In genomic region chr2:29014811-29015414, GRCh38 we compare ENCODE assay signal across 10 cellular contexts. TPM values are rescaled to one million over a fixed set of nuclear protein-coding genes. Genes with fewer than 3 reads are reported as not detected.
A peak's percentile ranks its signal among the peaks of the same experiment; 100 is the strongest.
DNase-seq lines count a peak whose midpoint lies in the region; ATAC-seq, FAIRE-seq and TF ChIP-seq lines count a peak whose summit lies in the region.
"Had no signal": no experiment of that assay in that cellular context is flagged by ENCODE, and none has a peak within 500 bp of the region (broad histone marks: within the 10 kb centered on the region; RNA-seq: fewer than 3 reads in every experiment).

No MANE protein-coding gene starts in this region.

- no peak overlapping the region for H3K9ac ChIP-seq in PC-3 (ENCODE audit: low read length)
- no peak overlapping the region for H3K9ac ChIP-seq in HepG2 (ENCODE audit: insufficient read depth, low read depth, low read length)
- H3K9ac ChIP-seq: KMS-11 had no signal

- H3K36me3 Mint-ChIP-seq in stimulated activated memory B cell treated with anti-CD40 and anti-IgM and Interleukin-4, amounts not matched to agents 10 μg/mL and 1 μg/mL and 100 μg/mL, for 72 hours, result no peaks in the 10 kb centered on the region

- no peak for FAIRE-seq in HepG2 (lab: Jason Lieb, UNC)
- no peak for FAIRE-seq in RCC 7860 (lab: Jason Lieb, UNC)
- FAIRE-seq in frontal cortex (lab: Jason Lieb, UNC), result no peak

- BruUV-seq in PC-3 (replicated peaks; lab: Mats Ljungman, UMichigan), result no TSS peak
- BruUV-seq in HepG2 (replicated peaks; lab: Mats Ljungman, UMichigan), result no TSS peak

- H4K20me1 ChIP-seq in PC-3 (ENCODE audit: low read length) (no peaks in the 10 kb centered on the region), HepG2 (ENCODE audit: insufficient read depth, low read length) (no peaks in the 10 kb centered on the region; the same call in 1 of the 2 replicates)

- CTCF ChIA-PET in PC-3 (lab: Charles Lee) (no interaction called here), HepG2 (lab: Yijun Ruan, JAX; ENCODE audit: low intra/inter-chr PET ratio, low total read pairs) (no interaction called here)

- DNase-seq in PC-3, result peak; percentile 72
- DNase-seq in activated naive CD4-positive, alpha-beta T cell treated with Interleukin-2 at 50 U/mL for 16 hours, result peak; percentile 73
- DNase-seq in HepG2 (ENCODE audit: low spot score), result no peak
- no peak for DNase-seq in RCC 7860 (ENCODE audit: low spot score)
- no peak for DNase-seq in frontal cortex (ENCODE audit: low spot score in 2 of 2)
- DNase-seq in DMS153 treated with DMSO at 0.1 percent for 48 hours (lab: John Stamatoyannopoulos, UW; ENCODE audit: unreplicated experiment), result no peak

- H3K9me3 ChIP-seq in PC-3 (ENCODE audit: low read length) (no peaks in the 10 kb centered on the region), HepG2 (ENCODE audit: low read length) (no peaks in the 10 kb centered on the region)

- peak overlapping the region; percentile 72 for H3K27ac Mint-ChIP-seq in stimulated activated memory B cell treated with anti-CD40 and anti-IgM and Interleukin-4, amounts not matched to agents 10 μg/mL and 1 μg/mL and 100 μg/mL, for 72 hours

- no peaks in the 10 kb centered on the region for H3F3A ChIP-seq in PC-3 (ENCODE audit: low read length, unreplicated experiment)

- POLR2A ChIA-PET in PC-3 (lab: Charles Lee; ENCODE audit: unreplicated experiment) (no interaction called here), HepG2 (lab: Yijun Ruan, JAX) (no interaction called here)

- H3K4me1 ChIP-seq in PC-3 (ENCODE audit: insufficient read depth, low read length) (peaks cover 15% of the 10 kb centered on the region), HepG2 (ENCODE audit: insufficient read depth, low read length) (no peaks in the 10 kb centered on the region)

- ATAC-seq in GM19023 (IDR thresholded peaks at IDR 0.05; ENCODE audit: unreplicated experiment), result peak; percentile 55
- ATAC-seq in PC-3, result peak; percentile 89
- ATAC-seq in HepG2, result peak; percentile 47
- peak; percentile 66 for ATAC-seq in stimulated activated memory B cell treated with anti-CD40 and anti-IgM and Interleukin-4, amounts not matched to agents 10 μg/mL and 1 μg/mL and 100 μg/mL, for 72 hours

- peaks cover 62% of the 10 kb centered on the region for H3K4me1 Mint-ChIP-seq in stimulated activated memory B cell treated with anti-CD40 and anti-IgM and Interleukin-4, amounts not matched to agents 10 μg/mL and 1 μg/mL and 100 μg/mL, for 72 hours

- 34% methylated on average over 13 of the region's 13 CpGs for WGBS in HepG2 (ENCODE audit: low lambda C conversion rate)

- peak overlapping the region; percentile 23; the same call in 1 of the 2 replicates for H3K27ac ChIP-seq in PC-3 (ENCODE audit: low read length)
- H3K27ac ChIP-seq in HepG2 (ENCODE audit: extremely low read length, insufficient read depth, low read length), result no peak overlapping the region
- H3K27ac ChIP-seq: KMS-11 had no signal

- peak overlapping the region; percentile 13 for H3K4me3 Mint-ChIP-seq in stimulated activated memory B cell treated with anti-CD40 and anti-IgM and Interleukin-4, amounts not matched to agents 10 μg/mL and 1 μg/mL and 100 μg/mL, for 72 hours

- peak overlapping the region; percentile 50 for H2AFZ ChIP-seq in PC-3 (ENCODE audit: low read length)
- no peak overlapping the region for H2AFZ ChIP-seq in HepG2 (ENCODE audit: low read length)

- H3K4me3 ChIP-seq in PC-3 (ENCODE audit: low read length) (no peak overlapping the region), HepG2 (replicated peaks in 1 of 3; ENCODE audit: insufficient read depth in 1 of 3, low read depth in 2 of 3, low read length in 3 of 3) (no peak overlapping the region)

- peaks cover 11% of the 10 kb centered on the region for H3K27me3 Mint-ChIP-seq in stimulated activated memory B cell treated with anti-CD40 and anti-IgM and Interleukin-4, amounts not matched to agents 10 μg/mL and 1 μg/mL and 100 μg/mL, for 72 hours

- H3K27me3 ChIP-seq in PC-3 (ENCODE audit: low read length) (no peaks in the 10 kb centered on the region), HepG2 (ENCODE audit: control insufficient read depth in 1 of 2, insufficient read depth in 2 of 2, low read length in 2 of 2) (peaks cover 11 to 71% of the 10 kb centered on the region in 2 experiments)

- no peaks in the 10 kb centered on the region for H3K79me2 ChIP-seq in PC-3 (ENCODE audit: low read length)
- H3K79me2 ChIP-seq in HepG2 (ENCODE audit: insufficient read depth, low read length), result no peaks in the 10 kb centered on the region

- in situ Hi-C loops in HepG2 (cut with HindIII; ENCODE audit: extremely low pct_ligation_motif_present, low pct_unique_long_range_greater_than_20kb), result no loop called here

- TF ChIP-seq EP300 in HepG2 (IDR thresholded peaks at IDR 0.05; ENCODE audit: low read depth in 2 of 2, low read length in 2 of 2) (no peak), HepG2 (CRISPR knock-in tag; IDR thresholded peaks at IDR 0.05; ENCODE audit: borderline replicate concordance) (no peak)

- no peak for TF ChIP-seq POLR2A in HepG2 (IDR thresholded peaks at IDR 0.05; ENCODE audit: insufficient read depth in 1 of 2, low read depth in 2 of 2, low read length in 2 of 2)

- H3K9me2 ChIP-seq in PC-3 (replicated peaks; ENCODE audit: low read length), result no peaks in the 10 kb centered on the region

- intact Hi-C loops in PC-3 (cut with micrococcal nuclease), result no loop called here
- intact Hi-C loops in HepG2 (cut with micrococcal nuclease; ENCODE audit: unreplicated experiment), result no loop called here

- TF ChIP-seq RAD21 in HepG2 (CRISPR knock-in tag; IDR thresholded peaks at IDR 0.05), result no peak

- H3K36me3 ChIP-seq in PC-3 (ENCODE audit: low read depth, low read length) (no peaks in the 10 kb centered on the region), HepG2 (replicated peaks in 1 of 2; ENCODE audit: control insufficient read depth in 1 of 2, insufficient read depth in 2 of 2, low read length in 2 of 2) (no peaks in the 10 kb centered on the region)

- no peaks in the 10 kb centered on the region for H3K9me3 Mint-ChIP-seq in stimulated activated memory B cell treated with anti-CD40 and anti-IgM and Interleukin-4, amounts not matched to agents 10 μg/mL and 1 μg/mL and 100 μg/mL, for 72 hours

- H3K4me2 ChIP-seq in PC-3 (ENCODE audit: low read length), result peak overlapping the region; percentile 30
- H3K4me2 ChIP-seq in HepG2 (ENCODE audit: low read depth, low read length), result no peak overlapping the region
- H3K4me2 ChIP-seq: KMS-11 had no signal

- peak; percentile 46 for TF ChIP-seq CTCF in PC-3 (conservative IDR thresholded peaks at IDR 0.05; ENCODE audit: low read depth, low read length)
- no peak for TF ChIP-seq CTCF in HepG2 (CRISPR knock-in tag; IDR thresholded peaks at IDR 0.05)

TF ChIP-seq in HepG2, 621 proteins besides CTCF, POLR2A, EP300 and RAD21 (continues in another document):
- no peak for TF ChIP-seq ZNF563 (CRISPR knock-in tag; IDR thresholded peaks at IDR 0.05)

RNA-seq across cellular contexts. Expression of gene TOGARAM2, which starts 33.8 kb away (rescaled TPM):
- total RNA-seq in PC-3 (2014; rRNA removed) (not detected in 2 replicates), HepG2 (2016; rRNA removed; fragmentation: Illumina TruSeq; extraction: Trizol) (under 0.01 TPM in 1 of 2 replicates, not detected in the other), frontal cortex (under 0.01 TPM)
- total RNA-seq in HepG2 (2016; cell fraction: cytosol; rRNA removed; fragmentation: Illumina TruSeq; extraction: Trizol; ENCODE audit: low read depth), result not detected in 2 replicates
- not detected in 2 replicates for total RNA-seq in HepG2 (2016; cell fraction: insoluble cytoplasmic fraction; rRNA removed; fragmentation: Illumina TruSeq; extraction: Trizol)
- total RNA-seq in HepG2 (2016; cell fraction: membrane; rRNA removed; fragmentation: Illumina TruSeq; extraction: Trizol), result not detected in 2 replicates
- 0.06 and 0.19 TPM in 2 replicates for total RNA-seq in HepG2 (2016; cell fraction: nucleus; rRNA removed; fragmentation: Illumina TruSeq; extraction: Trizol)
- 0.05 TPM in 2 replicates for polyA plus RNA-seq in HepG2 (2011; rRNA removed)
- 0.04 and 0.13 TPM in 2 replicates for polyA plus RNA-seq in HepG2 (2011; cell fraction: cytosol; rRNA removed)
- 0.36 and 0.74 TPM in 2 replicates for polyA plus RNA-seq in HepG2 (2011; cell fraction: nucleus; rRNA removed)
- 0.04 TPM in 1 of 2 replicates, not detected in the other for polyA plus RNA-seq in HepG2 (2012)
- not detected in 2 replicates for polyA plus RNA-seq in HepG2 (2016; cell fraction: cytosol; fragmentation: Illumina TruSeq; extraction: Trizol; ENCODE audit: low read depth)
- polyA plus RNA-seq in HepG2 (2016; cell fraction: insoluble cytoplasmic fraction; fragmentation: Illumina TruSeq; extraction: Trizol; ENCODE audit: low read depth), result not detected in 2 replicates
- polyA plus RNA-seq in HepG2 (2016; cell fraction: membrane; fragmentation: Illumina TruSeq; extraction: Trizol; ENCODE audit: low read depth), result not detected in 2 replicates
- polyA plus RNA-seq in HepG2 (2016; cell fraction: nucleus; fragmentation: Illumina TruSeq; extraction: Trizol; ENCODE audit: insufficient read depth, low read depth), result 0.61 TPM in 1 of 2 replicates, not detected in the other
- polyA minus RNA-seq in HepG2 (2011; rRNA and poly(A)+ RNA removed; ENCODE audit: low replicate concordance), result 0.02 and 1.6 TPM in 2 replicates
- polyA minus RNA-seq in HepG2 (2011; cell fraction: cytosol; rRNA and poly(A)+ RNA removed), result not detected in 2 replicates
- polyA minus RNA-seq in HepG2 (2011; cell fraction: nucleus; rRNA and poly(A)+ RNA removed), result 1.0 TPM in 1 of 2 replicates, not detected in the other
- total RNA-seq: renal cortical epithelial cell had no signal

RNA-seq across cellular contexts. Expression of gene PCARE, which starts 59.4 kb away (rescaled TPM):
- not detected in 2 replicates for total RNA-seq in PC-3 (2014; rRNA removed)
- not detected in 2 replicates for total RNA-seq in HepG2 (2016; rRNA removed; fragmentation: Illumina TruSeq; extraction: Trizol)
- total RNA-seq in HepG2 (2016; cell fraction: cytosol; rRNA removed; fragmentation: Illumina TruSeq; extraction: Trizol; ENCODE audit: low read depth), result not detected in 2 replicates
- total RNA-seq in HepG2 (2016; cell fraction: insoluble cytoplasmic fraction; rRNA removed; fragmentation: Illumina TruSeq; extraction: Trizol), result not detected in 2 replicates
- total RNA-seq in HepG2 (2016; cell fraction: membrane; rRNA removed; fragmentation: Illumina TruSeq; extraction: Trizol), result not detected in 2 replicates
- total RNA-seq in HepG2 (2016; cell fraction: nucleus; rRNA removed; fragmentation: Illumina TruSeq; extraction: Trizol), result not detected in 2 replicates
- not detected in 2 replicates for polyA plus RNA-seq in HepG2 (2011; rRNA removed)
- not detected in 2 replicates for polyA plus RNA-seq in HepG2 (2011; cell fraction: cytosol; rRNA removed)
- not detected in 2 replicates for polyA plus RNA-seq in HepG2 (2011; cell fraction: nucleus; rRNA removed)
- polyA plus RNA-seq in HepG2 (2012), result not detected in 2 replicates
- not detected in 2 replicates for polyA plus RNA-seq in HepG2 (2016; cell fraction: cytosol; fragmentation: Illumina TruSeq; extraction: Trizol; ENCODE audit: low read depth)
- polyA plus RNA-seq in HepG2 (2016; cell fraction: insoluble cytoplasmic fraction; fragmentation: Illumina TruSeq; extraction: Trizol; ENCODE audit: low read depth), result not detected in 2 replicates
- polyA plus RNA-seq in HepG2 (2016; cell fraction: membrane; fragmentation: Illumina TruSeq; extraction: Trizol; ENCODE audit: low read depth), result not detected in 2 replicates
- polyA plus RNA-seq in HepG2 (2016; cell fraction: nucleus; fragmentation: Illumina TruSeq; extraction: Trizol; ENCODE audit: insufficient read depth, low read depth), result not detected in 2 replicates
- 0.02 TPM in 1 of 2 replicates, not detected in the other for polyA minus RNA-seq in HepG2 (2011; rRNA and poly(A)+ RNA removed; ENCODE audit: low replicate concordance)
- not detected in 2 replicates for polyA minus RNA-seq in HepG2 (2011; cell fraction: cytosol; rRNA and poly(A)+ RNA removed)
- polyA minus RNA-seq in HepG2 (2011; cell fraction: nucleus; rRNA and poly(A)+ RNA removed), result not detected in 2 replicates
- total RNA-seq in frontal cortex, result not detected
- total RNA-seq: renal cortical epithelial cell had no signal

Comparison
In these comparisons a context has a peak if more than half of its experiments do, and no peak if none do; other contexts are left out.
1. DNase-seq: peak in PC-3 (single experiment) and activated naive CD4-positive, alpha-beta T cell treated with Interleukin-2 at 50 U/mL for 16 hours (single experiment); none in HepG2 (single experiment), RCC 7860 (single experiment), frontal cortex (0 of 2) and DMS153 treated with DMSO at 0.1 percent for 48 hours (single experiment).
2. Peak in every context shown above with its lines, with median percentiles within 50 percentile points of each other: ATAC-seq.